13 cellular contexts compared by ENCODE assay signal in genomic region chr1:170927955-170928850, GRCh38. TPM values are rescaled to one million over a fixed set of nuclear protein-coding genes. Genes with fewer than 3 reads are reported as not detected.
DNase-seq lines count a peak whose midpoint lies in the region; ATAC-seq, FAIRE-seq and TF ChIP-seq lines count a peak whose summit lies in the region.
"Had no signal": no experiment of that assay in that cellular context is flagged by ENCODE, and none has a peak within 500 bp of the region (broad histone marks: within the 10 kb centered on the region; RNA-seq: fewer than 3 reads in every experiment).

No MANE protein-coding gene starts in this region.

- H3K36me3 Mint-ChIP-seq in brain = no peaks in the 10 kb centered on the region
- H3K36me3 Mint-ChIP-seq in activated CD4-positive, alpha-beta T cell treated with anti-CD3 and anti-CD28 coated beads, Interleukin-2, amount 10 ng/mL, durations not matched to agents 7 days and 5 days (ENCODE audit: low read depth) = no peaks in the 10 kb centered on the region

- H3K4me3 Mint-ChIP-seq in brain = no peak overlapping the region
- H3K4me3 Mint-ChIP-seq in activated CD4-positive, alpha-beta T cell treated with anti-CD3 and anti-CD28 coated beads, Interleukin-2, amount 10 ng/mL, durations not matched to agents 7 days and 5 days = no peak overlapping the region

- H3K9me3 Mint-ChIP-seq in brain = peaks cover 0 to 3% (median 0%) of the 10 kb centered on the region in 5 experiments
- H3K9me3 Mint-ChIP-seq in activated CD4-positive, alpha-beta T cell treated with anti-CD3 and anti-CD28 coated beads, Interleukin-2, amount 10 ng/mL, durations not matched to agents 7 days and 5 days = no peaks in the 10 kb centered on the region

- dilution Hi-C loops in keratinocyte (cut with MboI; ENCODE audit: extremely low pct_ligation_motif_present, low sequenced_read_pairs) = no loop called here

- H3K9me3 ChIP-seq in HEK293 (ENCODE audit: control insufficient read depth, insufficient read depth, low read depth, low read length) (no peaks in the 10 kb centered on the region), keratinocyte (ENCODE audit: control insufficient read depth, low read depth, low read length) (no peaks in the 10 kb centered on the region)

- H3K27ac Mint-ChIP-seq in brain = peak overlapping the region in 2 of 5 experiments; percentile 8 to 38
- H3K27ac Mint-ChIP-seq in activated CD4-positive, alpha-beta T cell treated with anti-CD3 and anti-CD28 coated beads, Interleukin-2, amount 10 ng/mL, durations not matched to agents 7 days and 5 days = no peak overlapping the region

- FAIRE-seq in A204.1 (lab: Jason Lieb, UNC) (peak; percentile 91), keratinocyte (lab: Jason Lieb, UNC) (peak; percentile 60)

- CTCF ChIA-PET in HEK293 (lab: Yijun Ruan, JAX) = interaction anchor here (0.5 to 1.6 kb wide), 9 partner anchors 13 to 1381 kb away, joined by 3 to 4 read pairs (median 4); no protein-coding TSS in a partner anchor
- CTCF ChIA-PET in activated CD4-positive, alpha-beta T cell treated with anti-CD3 and anti-CD28 coated beads, Interleukin-2, amount 10 ng/mL, durations not matched to agents 7 days and 5 days (lab: Charles Lee) = no interaction called here

- H4K20me1 ChIP-seq in keratinocyte (ENCODE audit: control insufficient read depth, extremely low read depth, insufficient read depth, low read length) = no peaks in the 10 kb centered on the region

- POLR2A ChIA-PET in HEK293 (lab: Yijun Ruan, JAX) = no interaction called here
- POLR2A ChIA-PET in activated CD4-positive, alpha-beta T cell treated with anti-CD3 and anti-CD28 coated beads, Interleukin-2, amount 10 ng/mL, durations not matched to agents 7 days and 5 days (lab: Charles Lee) = no interaction called here

- H3K27me3 ChIP-seq in keratinocyte (ENCODE audit: control insufficient read depth, extremely low read depth, insufficient read depth, low read length) = no peaks in the 10 kb centered on the region

- TF ChIP-seq CTCF in HEK293 (tag by site-specific recombination; IDR thresholded peaks at IDR 0.05) = no peak
- TF ChIP-seq CTCF in brain (conservative IDR thresholded peaks at IDR 0.05) = peak; percentile 12 to 29
- peak in 1 of 3 experiments; percentile 10 for TF ChIP-seq CTCF in keratinocyte (optimal IDR thresholded peaks at IDR 0.05 in 1 of 3, IDR thresholded peaks at IDR 0.05 in 1 of 3, conservative IDR thresholded peaks at IDR 0.05 in 1 of 3; ENCODE audit: extremely low read depth in 1 of 3, insufficient read depth in 2 of 3, low read length in 3 of 3)
- TF ChIP-seq CTCF in omental fat pad (IDR thresholded peaks at IDR 0.05) = no peak

- DNase-seq in keratinocyte (ENCODE audit: low read depth, low spot score) = no peak
- no peak for DNase-seq in COLO668 (lab: John Stamatoyannopoulos, UW; ENCODE audit: unreplicated experiment)
- DNase-seq in activated CD4-positive, alpha-beta T cell treated with anti-CD3 and anti-CD28 coated beads, Interleukin-2, amount 10 ng/mL, durations not matched to agents 7 days and 5 days = no peak
- DNase-seq in kidney glomerular epithelial cell (lab: John Stamatoyannopoulos, UW) = no peak
- DNase-seq in omental fat pad (ENCODE audit: low spot score) = no peak
- DNase-seq: activated CD8-positive, alpha-beta memory T cell treated with anti-CD3 and anti-CD28 coated beads, Interleukin-2, amount 50 U/mL, for 4 hours; aorta; C1 segment of cervical spinal cord; midbrain had no signal

- no peak for ATAC-seq in omental fat pad (ENCODE audit: low FRiP score)

- no peaks in the 10 kb centered on the region for H3K79me2 ChIP-seq in keratinocyte (ENCODE audit: control insufficient read depth, insufficient read depth, low read length)

- H3K4me1 Mint-ChIP-seq in brain = peaks cover 9% of the 10 kb centered on the region
- H3K4me1 Mint-ChIP-seq in activated CD4-positive, alpha-beta T cell treated with anti-CD3 and anti-CD28 coated beads, Interleukin-2, amount 10 ng/mL, durations not matched to agents 7 days and 5 days = no peaks in the 10 kb centered on the region

- no peak overlapping the region for H3K9ac ChIP-seq in keratinocyte (ENCODE audit: control insufficient read depth, extremely low read depth, insufficient read depth, low read length)

- no peak overlapping the region for H3K4me2 ChIP-seq in keratinocyte (ENCODE audit: control insufficient read depth, extremely low read depth, insufficient read depth, low read depth, low read length)

- no peaks in the 10 kb centered on the region for H3K9me1 ChIP-seq in keratinocyte (ENCODE audit: control insufficient read depth, extremely low read depth, insufficient read depth, low read length)

- no peak overlapping the region for H3K27ac ChIP-seq in HEK293 (ENCODE audit: extremely low read depth, low read depth, low read length)
- no peak overlapping the region for H3K27ac ChIP-seq in keratinocyte (ENCODE audit: control insufficient read depth, insufficient read depth, low read length)

- H3K4me3 ChIP-seq in HEK293 (ENCODE audit: low read depth, low read length) (no peak overlapping the region), keratinocyte (ENCODE audit: control insufficient read depth in 2 of 3, extremely low read depth in 1 of 3, insufficient read depth in 2 of 3, low read depth in 1 of 3, low read length in 3 of 3) (no peak overlapping the region)

- H3K4me1 ChIP-seq in HEK293 (ENCODE audit: control insufficient read depth, insufficient read depth, low read length) (no peaks in the 10 kb centered on the region), keratinocyte (ENCODE audit: control insufficient read depth, extremely low read depth, insufficient read depth, low read length) (peaks cover 23% of the 10 kb centered on the region)

- H3K27me3 Mint-ChIP-seq in brain = peaks cover 13% of the 10 kb centered on the region
- peaks cover 4% of the 10 kb centered on the region for H3K27me3 Mint-ChIP-seq in activated CD4-positive, alpha-beta T cell treated with anti-CD3 and anti-CD28 coated beads, Interleukin-2, amount 10 ng/mL, durations not matched to agents 7 days and 5 days

- H2AFZ ChIP-seq in keratinocyte (ENCODE audit: control insufficient read depth, low read length) = peak overlapping the region; percentile 21

- H3K36me3 ChIP-seq in HEK293 (ENCODE audit: control insufficient read depth in 2 of 2, insufficient read depth in 1 of 2, low read length in 2 of 2) = no peaks in the 10 kb centered on the region
- no peaks in the 10 kb centered on the region for H3K36me3 ChIP-seq in keratinocyte (ENCODE audit: control insufficient read depth in 2 of 2, extremely low read depth in 1 of 2, insufficient read depth in 2 of 2, low read length in 2 of 2)

TF ChIP-seq in HEK293, 187 proteins besides CTCF, POLR2A, EP300 and RAD21:
- TF ChIP-seq ZNF24 (tag by site-specific recombination; IDR thresholded peaks at IDR 0.05) (no peak), ZNF654 (tag by site-specific recombination; IDR thresholded peaks at IDR 0.05; ENCODE audit: low read depth) (peak; percentile 24; the same call in 1 of the 2 replicates)

RNA-seq across cellular contexts. Expression of gene MROH9, which starts 7.1 kb away (rescaled TPM):
- not detected for polyA plus RNA-seq in brain (ENCODE audit: insufficient read depth, low read depth, low replicate concordance)
- polyA plus RNA-seq in keratinocyte = 0.04 to 0.07 TPM (median 0.05 TPM) in 3 replicates
- not detected for polyA plus RNA-seq in keratinocyte (2011; ENCODE audit: low read depth)
- polyA plus RNA-seq in keratinocyte (2011; cell fraction: cytosol; rRNA removed) = 0.02 TPM in 1 of 2 replicates, not detected in the other
- 0.04 and 0.05 TPM in 2 replicates for polyA plus RNA-seq in keratinocyte (2011; cell fraction: nucleus; rRNA removed)
- polyA plus RNA-seq in keratinocyte (2012; ENCODE audit: low replicate concordance) = not detected in 2 replicates
- polyA minus RNA-seq in keratinocyte = not detected in 3 replicates
- not detected for polyA minus RNA-seq in keratinocyte (2011; cell fraction: cytosol; rRNA and poly(A)+ RNA removed)
- polyA minus RNA-seq in keratinocyte (2011; cell fraction: nucleus; rRNA and poly(A)+ RNA removed) = not detected in 2 replicates
- total RNA-seq in activated CD4-positive, alpha-beta T cell treated with anti-CD3 and anti-CD28 coated beads, Interleukin-2, amount 10 ng/mL, durations not matched to agents 7 days and 5 days = not detected
- under 1 TPM in 1 of 4 donors, not detected in 3; 0.24 TPM for total RNA-seq in omental fat pad
- total RNA-seq: T-helper 2 cell treated with Interferon-gamma antibody and Interleukin-4, amounts not matched to agents 100 ng/mL and 5 ng/mL, for 36 hours had no signal
- polyA plus RNA-seq: aorta had no signal

Comparison
In these comparisons a context has a peak if more than half of its experiments do, and no peak if none do; other contexts are left out.
1. CTCF ChIP-seq: peak in brain (2 of 2); none in HEK293 (single experiment) and omental fat pad (0 of 3).